ENCODE assay signal across 11 cellular contexts in genomic region chr11:71991494-71991893, GRCh38. TPM values are rescaled to one million over a fixed set of nuclear protein-coding genes. Genes with fewer than 3 reads are reported as not detected.
A peak's percentile ranks its signal among the peaks of the same experiment; 100 is the strongest.
DNase-seq lines count a peak whose midpoint lies in the region; ATAC-seq and TF ChIP-seq lines count a peak whose summit lies in the region.
"Had no signal": no experiment of that assay in that cellular context is flagged by ENCODE, and none has a peak within 500 bp of the region (broad histone marks: within the 10 kb centered on the region; RNA-seq: fewer than 3 reads in every experiment).

No MANE protein-coding gene starts in this region.

- no peak for DNase-seq in activated CD8-positive, alpha-beta T cell treated with anti-CD3 and anti-CD28 coated beads for 36 hours
- DNase-seq in activated CD8-positive, alpha-beta T cell treated with anti-CD3 and anti-CD28 coated beads, Interleukin-2, amount 10 ng/mL, durations not matched to agents 7 days and 5 days = no peak
- DNase-seq in NB4 (ENCODE audit: low read depth) = peak; percentile 28
- DNase-seq in stimulated activated effector memory CD8-positive, alpha-beta T cell treated with anti-CD3 and anti-CD28 coated beads, Interleukin-12 subunit alpha, Interleukin-12 subunit beta, amount 100 ng/mL, for 72 hours (ENCODE audit: low spot score in 2 of 2) = no peak
- DNase-seq in gastrocnemius medialis = no peak
- no peak for DNase-seq in NCI-H1930 (lab: John Stamatoyannopoulos, UW)
- DNase-seq in colonic mucosa = no peak
- DNase-seq: RPMI8226; stimulated activated naive CD4-positive, alpha-beta T cell had no signal

- H3K36me3 ChIP-seq in gastrocnemius medialis (peaks cover 0 to 10% of the 10 kb centered on the region in 2 donors), colonic mucosa (no peaks in the 10 kb centered on the region)

- H3K4me3 ChIP-seq in NB4 (ENCODE audit: low read depth, low read length) (no peak overlapping the region), gastrocnemius medialis (no peak overlapping the region), colonic mucosa (no peak overlapping the region)

- no peak overlapping the region for H3K4me3 Mint-ChIP-seq in activated CD8-positive, alpha-beta T cell treated with anti-CD3 and anti-CD28 coated beads for 36 hours
- H3K4me3 Mint-ChIP-seq in activated CD8-positive, alpha-beta T cell treated with anti-CD3 and anti-CD28 coated beads, Interleukin-2, amount 10 ng/mL, durations not matched to agents 7 days and 5 days = no peak overlapping the region
- no peak overlapping the region for H3K4me3 Mint-ChIP-seq in stimulated activated effector memory CD8-positive, alpha-beta T cell treated with anti-CD3 and anti-CD28 coated beads, Interleukin-12 subunit alpha, Interleukin-12 subunit beta, amount 100 ng/mL, for 72 hours

- peaks cover 5% of the 10 kb centered on the region for H3K36me3 Mint-ChIP-seq in activated CD8-positive, alpha-beta T cell treated with anti-CD3 and anti-CD28 coated beads for 36 hours (ENCODE audit: low read depth)
- H3K36me3 Mint-ChIP-seq in activated CD8-positive, alpha-beta T cell treated with anti-CD3 and anti-CD28 coated beads, Interleukin-2, amount 10 ng/mL, durations not matched to agents 7 days and 5 days (ENCODE audit: low read depth) = peaks cover 3% of the 10 kb centered on the region
- peaks cover 53% of the 10 kb centered on the region for H3K36me3 Mint-ChIP-seq in stimulated activated effector memory CD8-positive, alpha-beta T cell treated with anti-CD3 and anti-CD28 coated beads, Interleukin-12 subunit alpha, Interleukin-12 subunit beta, amount 100 ng/mL, for 72 hours

- intact Hi-C loops in activated CD8-positive, alpha-beta T cell treated with anti-CD3 and anti-CD28 coated beads for 36 hours (cut with micrococcal nuclease) = no loop called here
- intact Hi-C loops in gastrocnemius medialis (cut with DNase I; ENCODE audit: low total_unique reads) (no loop called here), colonic mucosa (cut with DNase I) (no loop called here)

- no peak overlapping the region for H3K9ac ChIP-seq in colonic mucosa (ENCODE audit: low read depth in 2 of 2, low read length in 2 of 2)
- H3K9ac ChIP-seq: KMS-11 had no signal

- POLR2A ChIA-PET in activated CD8-positive, alpha-beta T cell treated with anti-CD3 and anti-CD28 coated beads for 36 hours (lab: Charles Lee) = no interaction called here
- POLR2A ChIA-PET in activated CD8-positive, alpha-beta T cell treated with anti-CD3 and anti-CD28 coated beads, Interleukin-2, amount 10 ng/mL, durations not matched to agents 7 days and 5 days (lab: Charles Lee) = no interaction called here

- peak overlapping the region; percentile 0 for H3K27ac Mint-ChIP-seq in activated CD8-positive, alpha-beta T cell treated with anti-CD3 and anti-CD28 coated beads for 36 hours
- no peak overlapping the region for H3K27ac Mint-ChIP-seq in activated CD8-positive, alpha-beta T cell treated with anti-CD3 and anti-CD28 coated beads, Interleukin-2, amount 10 ng/mL, durations not matched to agents 7 days and 5 days
- H3K27ac Mint-ChIP-seq in stimulated activated effector memory CD8-positive, alpha-beta T cell treated with anti-CD3 and anti-CD28 coated beads, Interleukin-12 subunit alpha, Interleukin-12 subunit beta, amount 100 ng/mL, for 72 hours = no peak overlapping the region

- H3K9me3 Mint-ChIP-seq in activated CD8-positive, alpha-beta T cell treated with anti-CD3 and anti-CD28 coated beads for 36 hours = no peaks in the 10 kb centered on the region
- H3K9me3 Mint-ChIP-seq in activated CD8-positive, alpha-beta T cell treated with anti-CD3 and anti-CD28 coated beads, Interleukin-2, amount 10 ng/mL, durations not matched to agents 7 days and 5 days (ENCODE audit: insufficient read depth) = no peaks in the 10 kb centered on the region
- H3K9me3 Mint-ChIP-seq in stimulated activated effector memory CD8-positive, alpha-beta T cell treated with anti-CD3 and anti-CD28 coated beads, Interleukin-12 subunit alpha, Interleukin-12 subunit beta, amount 100 ng/mL, for 72 hours = no peaks in the 10 kb centered on the region

- H3K27me3 Mint-ChIP-seq in activated CD8-positive, alpha-beta T cell treated with anti-CD3 and anti-CD28 coated beads for 36 hours = no peaks in the 10 kb centered on the region
- H3K27me3 Mint-ChIP-seq in activated CD8-positive, alpha-beta T cell treated with anti-CD3 and anti-CD28 coated beads, Interleukin-2, amount 10 ng/mL, durations not matched to agents 7 days and 5 days (ENCODE audit: low read depth) = no peaks in the 10 kb centered on the region

- no peaks in the 10 kb centered on the region for H3K27me3 ChIP-seq in gastrocnemius medialis
- H3K27me3 ChIP-seq in colonic mucosa = no peaks in the 10 kb centered on the region

- H3K4me1 ChIP-seq in gastrocnemius medialis (no peaks in the 10 kb centered on the region), colonic mucosa (peaks cover 5% of the 10 kb centered on the region)

- no peaks in the 10 kb centered on the region for H3K9me3 ChIP-seq in gastrocnemius medialis
- H3K9me3 ChIP-seq in colonic mucosa = no peaks in the 10 kb centered on the region

- peaks cover 8% of the 10 kb centered on the region for H3K4me1 Mint-ChIP-seq in activated CD8-positive, alpha-beta T cell treated with anti-CD3 and anti-CD28 coated beads for 36 hours (ENCODE audit: low read depth)
- peaks cover 3% of the 10 kb centered on the region for H3K4me1 Mint-ChIP-seq in activated CD8-positive, alpha-beta T cell treated with anti-CD3 and anti-CD28 coated beads, Interleukin-2, amount 10 ng/mL, durations not matched to agents 7 days and 5 days (ENCODE audit: low read depth)
- H3K4me1 Mint-ChIP-seq in stimulated activated effector memory CD8-positive, alpha-beta T cell treated with anti-CD3 and anti-CD28 coated beads, Interleukin-12 subunit alpha, Interleukin-12 subunit beta, amount 100 ng/mL, for 72 hours = peaks cover 4% of the 10 kb centered on the region

- no peak for ATAC-seq in activated CD8-positive, alpha-beta T cell treated with anti-CD3 and anti-CD28 coated beads for 36 hours
- ATAC-seq in activated CD8-positive, alpha-beta T cell treated with anti-CD3 and anti-CD28 coated beads, Interleukin-2, amount 10 ng/mL, durations not matched to agents 7 days and 5 days = no peak
- ATAC-seq in HG02798 (IDR thresholded peaks at IDR 0.05; ENCODE audit: poor library complexity, unreplicated experiment) (peak; percentile 73), gastrocnemius medialis (no peak)
- ATAC-seq in stimulated activated effector memory CD8-positive, alpha-beta T cell treated with anti-CD3 and anti-CD28 coated beads, Interleukin-12 subunit alpha, Interleukin-12 subunit beta, amount 100 ng/mL, for 72 hours = peak; percentile 11

- H3K27ac ChIP-seq in gastrocnemius medialis (no peak overlapping the region), colonic mucosa (no peak overlapping the region)
- H3K27ac ChIP-seq: KMS-11 had no signal

- TF ChIP-seq CTCF in activated CD8-positive, alpha-beta T cell treated with anti-CD3 and anti-CD28 coated beads for 36 hours (IDR thresholded peaks at IDR 0.05) = no peak
- no peak for TF ChIP-seq CTCF in NB4 (IDR thresholded peaks at IDR 0.05; ENCODE audit: low read depth, low read length)
- TF ChIP-seq CTCF in gastrocnemius medialis (IDR thresholded peaks at IDR 0.05 in 4 of 5, conservative IDR thresholded peaks at IDR 0.05 in 1 of 5) = no peak
- TF ChIP-seq CTCF in colonic mucosa (IDR thresholded peaks at IDR 0.05) = no peak

- in situ Hi-C loops in gastrocnemius medialis (cut with MboI; ENCODE audit: low sequenced_read_pairs in 4 of 4) = loop anchor here in 2 of 4 donors (25.0 kb wide), 2 partner anchors 421 to 446 kb away; partner anchors contain the start of gene CLPB (in 1 of the 2)

- CTCF ChIA-PET in activated CD8-positive, alpha-beta T cell treated with anti-CD3 and anti-CD28 coated beads for 36 hours (lab: Charles Lee) = interaction anchor here (1.3 to 1.7 kb wide), 2 partner anchors 13 to 153 kb away, joined by 3 read pairs; no protein-coding TSS in a partner anchor
- CTCF ChIA-PET in activated CD8-positive, alpha-beta T cell treated with anti-CD3 and anti-CD28 coated beads, Interleukin-2, amount 10 ng/mL, durations not matched to agents 7 days and 5 days (lab: Charles Lee) = interaction anchor here (5.9 kb wide), 1 partner anchor 13 kb away, joined by 33 read pairs; no protein-coding TSS in a partner anchor

- no peak for TF ChIP-seq POLR2A in NB4 (IDR thresholded peaks at IDR 0.05; ENCODE audit: extremely low read depth, insufficient read length)
- no peak for TF ChIP-seq POLR2A in gastrocnemius medialis (IDR thresholded peaks at IDR 0.05)

RNA-seq across cellular contexts. Expression of gene IL18BP, which starts 7.2 kb away (rescaled TPM):
- total RNA-seq in activated CD8-positive, alpha-beta T cell treated with anti-CD3 and anti-CD28 coated beads for 36 hours = 1 to 10 TPM; 7.8 to 8.2 TPM
- total RNA-seq in activated CD8-positive, alpha-beta T cell treated with anti-CD3 and anti-CD28 coated beads, Interleukin-2, amount 10 ng/mL, durations not matched to agents 7 days and 5 days = 10 to 100 TPM; 15.9 to 16.2 TPM
- 1 to 10 TPM in 3 of 4 donors, under 1 TPM in 1; 0.91 to 3.0 (median 2.5) TPM for total RNA-seq in gastrocnemius medialis
- 1 to 10 TPM; 5.6 to 9.0 TPM for total RNA-seq in colonic mucosa

Comparison
In these comparisons a context has a peak if more than half of its experiments do, and no peak if none do; other contexts are left out.
1. ATAC-seq: peak in HG02798 (single experiment) and stimulated activated effector memory CD8-positive, alpha-beta T cell treated with anti-CD3 and anti-CD28 coated beads, Interleukin-12 subunit alpha, Interleukin-12 subunit beta, amount 100 ng/mL, for 72 hours (single experiment); none in activated CD8-positive, alpha-beta T cell treated with anti-CD3 and anti-CD28 coated beads for 36 hours (single experiment), activated CD8-positive, alpha-beta T cell treated with anti-CD3 and anti-CD28 coated beads, Interleukin-2, amount 10 ng/mL, durations not matched to agents 7 days and 5 days (single experiment) and gastrocnemius medialis (0 of 2).